14 cellular contexts compared by ENCODE assay signal in the genomic region with DNA sequence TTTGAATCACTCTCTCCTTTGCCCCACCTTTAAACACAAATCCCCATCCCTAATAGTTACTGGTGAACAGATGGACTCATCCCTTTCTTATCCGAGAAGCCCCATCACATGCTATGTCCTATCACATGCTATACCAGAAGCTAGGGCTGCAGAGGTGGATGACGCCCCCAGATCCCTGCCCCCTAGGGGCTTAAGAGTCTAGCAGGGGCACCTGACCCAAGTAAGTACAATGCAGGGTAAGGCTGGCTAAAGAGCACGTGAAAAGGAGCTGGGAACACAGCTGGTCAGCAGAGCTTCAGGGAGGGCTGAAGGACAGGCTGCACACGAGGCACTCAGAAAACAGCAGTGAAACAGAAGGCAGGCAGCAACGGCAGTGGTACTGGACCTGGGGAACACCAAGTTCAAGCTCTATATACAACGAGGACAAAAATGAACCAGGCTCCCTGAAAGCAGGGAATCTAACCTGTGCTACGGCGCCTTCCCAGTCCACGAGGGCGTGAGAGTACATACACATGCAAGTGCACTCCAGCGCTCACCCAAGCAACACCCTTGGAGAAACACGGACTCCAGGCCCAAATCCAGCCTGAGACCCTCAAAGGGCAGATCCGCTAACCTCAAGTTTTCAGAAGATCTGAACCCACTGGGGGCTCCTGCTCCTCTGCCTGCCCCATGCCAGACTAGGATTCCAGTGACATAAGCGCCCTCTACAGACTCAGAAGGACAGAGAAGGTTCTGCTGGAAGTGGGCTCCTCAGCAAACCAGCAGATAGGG. TPM values are rescaled to one million over a fixed set of nuclear protein-coding genes. Genes with fewer than 3 reads are reported as not detected.
DNase-seq lines count a peak whose midpoint lies in the region; ATAC-seq, FAIRE-seq and TF ChIP-seq lines count a peak whose summit lies in the region.
"Had no signal": no experiment of that assay in that cellular context is flagged by ENCODE, and none has a peak within 500 bp of the region (broad histone marks: within the 10 kb centered on the region; RNA-seq: fewer than 3 reads in every experiment).

No MANE protein-coding gene starts in this region.

- peaks cover 37% of the 10 kb centered on the region for H3K36me3 Mint-ChIP-seq in stimulated activated effector memory CD8-positive, alpha-beta T cell treated with anti-CD3 and anti-CD28 coated beads, Interleukin-12 subunit alpha, Interleukin-12 subunit beta, amount 100 ng/mL, for 72 hours
- H3K36me3 Mint-ChIP-seq in Calu3 (ENCODE audit: insufficient read depth, unreplicated experiment) = peaks cover 46% of the 10 kb centered on the region

- POLR2A ChIA-PET in H1 (lab: Charles Lee; ENCODE audit: partially characterized antibody) = interaction anchor here (0.8 to 1.7 kb wide), 2 partner anchors 9 to 11 kb away, joined by 3 to 5 read pairs; no protein-coding TSS in a partner anchor

- H2AFZ ChIP-seq in OCI-LY3 (ENCODE audit: low read depth, low read length) = no peak overlapping the region
- no peak overlapping the region for H2AFZ ChIP-seq in H1 (ENCODE audit: low read length)

- no peaks in the 10 kb centered on the region for H3K27me3 Mint-ChIP-seq in Calu3 (ENCODE audit: unreplicated experiment)

- CTCF ChIA-PET in H1 (lab: Charles Lee; ENCODE audit: partially characterized antibody) = interaction anchor here (0.9 to 1.6 kb wide), 9 partner anchors 8 to 231 kb away, joined by 3 to 11 read pairs (median 4); no protein-coding TSS in a partner anchor
- CTCF ChIA-PET in Calu3 (lab: Charles Lee) = no interaction called here

- no peak overlapping the region for H2BK15ac ChIP-seq in H1 (ENCODE audit: low read length)

- no TSS peak for BruUV-seq in Calu3 (replicated peaks; lab: Mats Ljungman, UMichigan)

- peaks cover 55% of the 10 kb centered on the region for H3K4me1 Mint-ChIP-seq in stimulated activated effector memory CD8-positive, alpha-beta T cell treated with anti-CD3 and anti-CD28 coated beads, Interleukin-12 subunit alpha, Interleukin-12 subunit beta, amount 100 ng/mL, for 72 hours
- H3K4me1 Mint-ChIP-seq in Calu3 (ENCODE audit: low read depth, unreplicated experiment) = no peaks in the 10 kb centered on the region

- H3K4me3 ChIP-seq in OCI-LY3 (ENCODE audit: low read length) = no peak overlapping the region
- no peak overlapping the region for H3K4me3 ChIP-seq in H1 (ENCODE audit: extremely low read depth in 1 of 4, insufficient read depth in 2 of 4, low read depth in 3 of 4, low read length in 4 of 4)
- H3K4me3 ChIP-seq: colonic mucosa, smooth muscle cell, upper lobe of left lung had no signal

- H3K36me3 ChIP-seq in OCI-LY3 (replicated peaks; ENCODE audit: low read depth, low read length) (peaks cover 62% of the 10 kb centered on the region), H1 (ENCODE audit: control insufficient read depth in 2 of 4, insufficient read depth in 4 of 4, low read length in 3 of 4) (peaks cover 0 to 8% (median 7%) of the 10 kb centered on the region in 4 experiments; a peak in 6 of 8 replicates)
- H3K36me3 ChIP-seq: colonic mucosa had no signal

- no peak overlapping the region for H3K18ac ChIP-seq in H1 (ENCODE audit: extremely low read depth, low read length)

- TF ChIP-seq POLR2A in H1 (IDR thresholded peaks at IDR 0.05; ENCODE audit: control extremely low read depth in 1 of 2, low read depth in 2 of 2, low read length in 2 of 2) = no peak

- H3K4ac ChIP-seq in H1 (replicated peaks; ENCODE audit: insufficient read length, low read depth, low read length) = no peak overlapping the region

- no peak overlapping the region for H3K27ac ChIP-seq in OCI-LY3 (ENCODE audit: low read length)
- no peak overlapping the region for H3K27ac ChIP-seq in H1 (ENCODE audit: low read depth, low read length)
- H3K27ac ChIP-seq: colonic mucosa, upper lobe of left lung had no signal

- peak overlapping the region; percentile 16 for H4K5ac ChIP-seq in H1 (ENCODE audit: insufficient read length, low read depth, low read length)

- no peak overlapping the region for H4K8ac ChIP-seq in H1 (ENCODE audit: extremely low read depth, insufficient read depth, low read length)

- H2AK5ac ChIP-seq in H1 (ENCODE audit: low read depth, low read length) = no peak overlapping the region

- H4K20me1 ChIP-seq in OCI-LY3 (ENCODE audit: insufficient read depth, low read length) (peaks cover 83% of the 10 kb centered on the region), H1 (replicated peaks in 1 of 2; ENCODE audit: control insufficient read depth in 1 of 2, insufficient read depth in 2 of 2, low read length in 2 of 2) (peaks cover 13 to 30% of the 10 kb centered on the region in 2 experiments)

- H3K4me1 ChIP-seq in OCI-LY3 (ENCODE audit: low read length) (no peaks in the 10 kb centered on the region), H1 (replicated peaks in 1 of 4; ENCODE audit: control insufficient read depth in 3 of 4, insufficient read depth in 4 of 4, low read length in 3 of 4) (no peaks in the 10 kb centered on the region)
- H3K4me1 ChIP-seq: colonic mucosa, upper lobe of left lung had no signal

- intact Hi-C loops in Calu3 (cut with micrococcal nuclease; ENCODE audit: unreplicated experiment) = no loop called here

- no peak for ATAC-seq in stimulated activated effector memory CD8-positive, alpha-beta T cell treated with anti-CD3 and anti-CD28 coated beads, Interleukin-12 subunit alpha, Interleukin-12 subunit beta, amount 100 ng/mL, for 72 hours
- no peak for ATAC-seq in GM18909 (IDR thresholded peaks at IDR 0.05; ENCODE audit: poor library complexity, unreplicated experiment)

- H3K56ac ChIP-seq in H1 (replicated peaks; ENCODE audit: insufficient read length, low read depth, low read length) = no peak overlapping the region

- no peak overlapping the region for H3K23ac ChIP-seq in H1 (ENCODE audit: insufficient read length)

- H3K14ac ChIP-seq in H1 (ENCODE audit: insufficient read length) = no peak overlapping the region

- H3K9ac ChIP-seq in OCI-LY3 (ENCODE audit: low read length) (no peak overlapping the region), H1 (replicated peaks in 1 of 4; ENCODE audit: extremely low read depth in 1 of 4, low read depth in 3 of 4, low read length in 3 of 4) (no peak overlapping the region)

- FAIRE-seq in H1 (lab: Jason Lieb, UNC) = no peak
- FAIRE-seq: GM19239, islet of Langerhans had no signal

- TF ChIP-seq CTCF in OCI-LY3 (IDR thresholded peaks at IDR 0.05; ENCODE audit: low read depth, low read length) = peak; percentile 52
- TF ChIP-seq CTCF in H1 (IDR thresholded peaks at IDR 0.05; ENCODE audit: control extremely low read depth in 1 of 3, insufficient read depth in 1 of 3, low read depth in 1 of 3, low read length in 3 of 3) = peak; percentile 38 to 54 (median 53)
- no peak for TF ChIP-seq CTCF in Calu3 (IDR thresholded peaks at IDR 0.05; ENCODE audit: unreplicated experiment)

- peak; percentile 61 for DNase-seq in activated effector memory CD4-positive, alpha-beta T cell treated with anti-CD3 and anti-CD28 coated beads, Interleukin-2, amount 50 U/mL, for 16 hours
- no peak for DNase-seq in activated effector memory CD4-positive, alpha-beta T cell treated with Interleukin-2 at 50 U/mL for 16 hours
- DNase-seq in H1 (ENCODE audit: low read depth in 1 of 2, low spot score in 2 of 2) (no peak), Calu3 (no peak), NCI-H2171 (lab: John Stamatoyannopoulos, UW) (no peak)
- no peak for DNase-seq in stimulated activated effector memory CD8-positive, alpha-beta T cell treated with anti-CD3 and anti-CD28 coated beads, Interleukin-12 subunit alpha, Interleukin-12 subunit beta, amount 100 ng/mL, for 72 hours (ENCODE audit: low spot score in 2 of 2)
- DNase-seq: colonic mucosa, NCI-H446 treated with DMSO at 0.1 percent for 48 hours had no signal

- H2BK120ac ChIP-seq in H1 (replicated peaks; ENCODE audit: low read depth, low read length) = no peak overlapping the region

- H3K27ac Mint-ChIP-seq in stimulated activated effector memory CD8-positive, alpha-beta T cell treated with anti-CD3 and anti-CD28 coated beads, Interleukin-12 subunit alpha, Interleukin-12 subunit beta, amount 100 ng/mL, for 72 hours = peak overlapping the region; percentile 73
- H3K27ac Mint-ChIP-seq in Calu3 (ENCODE audit: unreplicated experiment) = no peak overlapping the region

- no peaks in the 10 kb centered on the region for H3K9me3 Mint-ChIP-seq in stimulated activated effector memory CD8-positive, alpha-beta T cell treated with anti-CD3 and anti-CD28 coated beads, Interleukin-12 subunit alpha, Interleukin-12 subunit beta, amount 100 ng/mL, for 72 hours
- no peaks in the 10 kb centered on the region for H3K9me3 Mint-ChIP-seq in Calu3 (ENCODE audit: low read depth, unreplicated experiment)

- 86% methylated on average over 14 of the region's 14 CpGs; no CpG with 5 or more reads in 1 of the 2 experiments for WGBS in H1 (ENCODE audit: extremely low coverage in 1 of 2, insufficient coverage in 1 of 2, insufficient read length in 1 of 2, insufficient replicate concordance in 2 of 2, low coverage in 1 of 2, low lambda C conversion rate in 2 of 2, missing lambda C conversion rate in 1 of 2), 2 experiments

- no peaks in the 10 kb centered on the region for H3K23me2 ChIP-seq in H1 (ENCODE audit: low read depth, low read length)

- no peak overlapping the region; the same call in 1 of the 2 replicates for H2BK5ac ChIP-seq in H1 (ENCODE audit: low read depth, low read length)

- peaks cover 16% of the 10 kb centered on the region for H3K79me1 ChIP-seq in H1 (ENCODE audit: low read depth, low read length)

- no peak overlapping the region for H2BK20ac ChIP-seq in H1 (ENCODE audit: low read length)

- no peak for TF ChIP-seq EP300 in H1 (IDR thresholded peaks at IDR 0.05; ENCODE audit: borderline replicate concordance in 1 of 2, low read depth in 2 of 2, low read length in 2 of 2)

- 0 out of 2 replicates have a peak overlapping the region, but pooled peaks have one; percentile 39 for H2BK12ac ChIP-seq in H1 (ENCODE audit: low read depth, low read length)

- H3K9me3 ChIP-seq in OCI-LY3 (ENCODE audit: insufficient read depth, low read length) (no peaks in the 10 kb centered on the region), H1 (ENCODE audit: insufficient read depth in 2 of 2, low read depth in 1 of 2, low read length in 1 of 2) (no peaks in the 10 kb centered on the region)
- H3K9me3 ChIP-seq: colonic mucosa, upper lobe of left lung had no signal

- TF ChIP-seq RAD21 in H1 (IDR thresholded peaks at IDR 0.05 in 1 of 2, conservative IDR thresholded peaks at IDR 0.05 in 1 of 2; ENCODE audit: low read depth in 2 of 2, low read length in 2 of 2) = peak; percentile 49 to 65

- H3K79me2 ChIP-seq in OCI-LY3 (ENCODE audit: low read length) (peaks cover 85% of the 10 kb centered on the region), H1 (ENCODE audit: control insufficient read depth in 1 of 2, insufficient read depth in 2 of 2, low read length in 2 of 2) (peaks cover 0 to 60% of the 10 kb centered on the region in 2 experiments; a peak in 2 of 4 replicates)

- no peak overlapping the region for H3K4me2 ChIP-seq in OCI-LY3 (ENCODE audit: low read length)
- H3K4me2 ChIP-seq in H1 (ENCODE audit: insufficient read depth in 1 of 2, low read depth in 2 of 2, low read length in 2 of 2) = no peak overlapping the region
- H3K4me2 ChIP-seq: smooth muscle cell had no signal

- H4K91ac ChIP-seq in H1 (replicated peaks; ENCODE audit: insufficient read length, low read length) = no peak overlapping the region

- no peak overlapping the region for H3K4me3 Mint-ChIP-seq in stimulated activated effector memory CD8-positive, alpha-beta T cell treated with anti-CD3 and anti-CD28 coated beads, Interleukin-12 subunit alpha, Interleukin-12 subunit beta, amount 100 ng/mL, for 72 hours
- no peak overlapping the region for H3K4me3 Mint-ChIP-seq in Calu3 (ENCODE audit: low read depth, unreplicated experiment)

- no peaks in the 10 kb centered on the region for H3K27me3 ChIP-seq in OCI-LY3 (ENCODE audit: low read depth, low read length)
- H3K27me3 ChIP-seq in H1 (replicated peaks in 1 of 4; ENCODE audit: control insufficient read depth in 3 of 4, extremely low read depth in 1 of 4, insufficient read depth in 3 of 4, low read length in 3 of 4) = no peaks in the 10 kb centered on the region
- H3K27me3 ChIP-seq: colonic mucosa, upper lobe of left lung had no signal

RNA-seq across cellular contexts. Expression of gene PSMB7, which starts 57.5 kb away (rescaled TPM):
- total RNA-seq in H1 (2021; fragmentation: NEBNext Ultra II Directional; extraction: Animal tissue kit (Norgen Biotek cat#: 25700)) = 219 and 222 TPM in 2 replicates
- 213 and 357 TPM in 2 replicates for polyA plus RNA-seq in H1 (2011; rRNA removed)
- 297 TPM for polyA plus RNA-seq in H1 (2011; cell fraction: cytosol; rRNA removed)
- 129 TPM for polyA plus RNA-seq in H1 (2011; cell fraction: nucleus; rRNA removed)
- 339 to 357 TPM (median 351 TPM) in 4 replicates for polyA plus RNA-seq in H1 (2012, experiment 1 of 2)
- 227 TPM for polyA plus RNA-seq in H1 (2012, experiment 2 of 2)
- 173 TPM for polyA plus RNA-seq in H1 (2013, experiment 1 of 2)
- 175 TPM for polyA plus RNA-seq in H1 (2013, experiment 2 of 2)
- 273 and 298 TPM in 2 replicates for polyA minus RNA-seq in H1 (2011; rRNA and poly(A)+ RNA removed)
- 106 TPM for polyA minus RNA-seq in H1 (2011; cell fraction: cytosol; rRNA and poly(A)+ RNA removed)
- 89.9 TPM for polyA minus RNA-seq in H1 (2011; cell fraction: nucleus; rRNA and poly(A)+ RNA removed)
- 137 and 148 TPM in 2 replicates for total RNA-seq in Calu3 (2022)
